30 cellular contexts compared by ENCODE assay signal in genomic region chr5:114265661-114266060, GRCh38.
"Had no signal": no experiment of that assay in that cellular context is flagged by ENCODE, and none has a peak within 500 bp of the region (broad histone marks: within the 10 kb centered on the region; RNA-seq: fewer than 3 reads in every experiment).

No MANE protein-coding gene starts in this region.

- H3K27me3 Mint-ChIP-seq: activated CD4-positive, alpha-beta memory T cell treated with anti-CD3 and anti-CD28 coated beads for 36 hours; activated CD4-positive, alpha-beta T cell treated with anti-CD3 and anti-CD28 coated beads for 36 hours; activated CD4-positive, alpha-beta T cell treated with anti-CD3 and anti-CD28 coated beads, Interleukin-2, amount 10 ng/mL, durations not matched to agents 24 days and 14 days; activated CD8-positive, alpha-beta memory T cell treated with anti-CD3 and anti-CD28 coated beads, Interleukin-2, amount 10 ng/mL, durations not matched to agents 7 days and 5 days; activated naive CD8-positive, alpha-beta T cell; central memory CD8-positive, alpha-beta T cell; dendritic cell treated with granulocyte-macrophage colony-stimulating factor and Interleukin-4, amounts not matched to agents 40 ng/mL and 50 ng/mL, for 4 days; T-helper 17 cell had no signal

- ATAC-seq: activated CD4-positive, alpha-beta T cell treated with anti-CD3 and anti-CD28 coated beads for 36 hours; activated CD8-positive, alpha-beta memory T cell treated with anti-CD3 and anti-CD28 coated beads, Interleukin-2, amount 10 ng/mL, durations not matched to agents 7 days and 5 days; activated CD8-positive, alpha-beta T cell treated with anti-CD3 and anti-CD28 coated beads, Interleukin-2, amount 10 ng/mL, durations not matched to agents 7 days and 5 days; esophagus mucosa; T-helper 17 cell had no signal

- H3K9me3 Mint-ChIP-seq: activated CD4-positive, alpha-beta memory T cell treated with anti-CD3 and anti-CD28 coated beads for 36 hours; activated CD4-positive, alpha-beta T cell treated with anti-CD3 and anti-CD28 coated beads, Interleukin-2, amount 10 ng/mL, durations not matched to agents 24 days and 14 days; central memory CD8-positive, alpha-beta T cell; endodermal cell; T-helper 2 cell treated with Interferon-gamma antibody and Interleukin-4, amounts not matched to agents 5 μg/mL and 100 μg/mL, for 36 hours had no signal

- H3K4me1 Mint-ChIP-seq: activated CD4-positive, alpha-beta T cell treated with anti-CD3 and anti-CD28 coated beads for 36 hours; activated CD4-positive, alpha-beta T cell treated with anti-CD3 and anti-CD28 coated beads, Interleukin-2, amount 10 ng/mL, durations not matched to agents 24 days and 14 days; activated CD8-positive, alpha-beta memory T cell treated with anti-CD3 and anti-CD28 coated beads, Interleukin-2, amount 10 ng/mL, durations not matched to agents 7 days and 5 days; central memory CD8-positive, alpha-beta T cell; T-helper 17 cell had no signal

- H3K36me3 ChIP-seq: brain microvascular endothelial cell, WERI-Rb-1 had no signal

- H3K4me3 ChIP-seq: coronary artery, dorsolateral prefrontal cortex had no signal

- H3K4me3 Mint-ChIP-seq: activated CD4-positive, alpha-beta memory T cell treated with anti-CD3 and anti-CD28 coated beads for 36 hours; activated CD4-positive, alpha-beta T cell treated with anti-CD3 and anti-CD28 coated beads for 36 hours; activated CD4-positive, alpha-beta T cell treated with anti-CD3 and anti-CD28 coated beads, Interleukin-2, amount 10 ng/mL, durations not matched to agents 24 days and 14 days; activated CD8-positive, alpha-beta memory T cell treated with anti-CD3 and anti-CD28 coated beads, Interleukin-2, amount 10 ng/mL, durations not matched to agents 7 days and 5 days; activated CD8-positive, alpha-beta T cell treated with anti-CD3 and anti-CD28 coated beads, Interleukin-2, amount 10 ng/mL, durations not matched to agents 7 days and 5 days; activated naive CD8-positive, alpha-beta T cell; central memory CD8-positive, alpha-beta T cell; dendritic cell treated with granulocyte-macrophage colony-stimulating factor and Interleukin-4, amounts not matched to agents 40 ng/mL and 50 ng/mL, for 4 days; endodermal cell; T-helper 17 cell; T-helper 2 cell treated with Interferon-gamma antibody and Interleukin-4, amounts not matched to agents 5 μg/mL and 100 μg/mL, for 36 hours had no signal

- H3K27ac ChIP-seq: brain microvascular endothelial cell, coronary artery, dorsolateral prefrontal cortex, WERI-Rb-1 had no signal

- DNase-seq: activated CD4-positive, alpha-beta memory T cell treated with anti-CD3 and anti-CD28 coated beads for 36 hours; activated CD4-positive, alpha-beta T cell treated with anti-CD3 and anti-CD28 coated beads for 36 hours; activated CD4-positive, alpha-beta T cell treated with anti-CD3 and anti-CD28 coated beads, Interleukin-2, amount 10 ng/mL, durations not matched to agents 24 days and 14 days; activated CD4-positive, CD25-positive, alpha-beta regulatory T cell; activated CD4-positive, CD25-positive, alpha-beta regulatory T cell treated with anti-CD3 and anti-CD28 coated beads, Interleukin-2, amount 50 U/mL, for 72 hours; activated CD8-positive, alpha-beta memory T cell treated with anti-CD3 and anti-CD28 coated beads, Interleukin-2, amount 10 ng/mL, durations not matched to agents 7 days and 5 days; activated CD8-positive, alpha-beta memory T cell treated with anti-CD3 and anti-CD28 coated beads, Interleukin-2, amount 50 U/mL, for 4 hours; activated CD8-positive, alpha-beta T cell treated with anti-CD3 and anti-CD28 coated beads, Interleukin-2, amount 10 ng/mL, durations not matched to agents 7 days and 5 days; activated gamma-delta T cell treated with Interleukin-2 at 50 U/mL for 16 hours; activated naive CD4-positive, alpha-beta T cell treated with anti-CD3 and anti-CD28 coated beads, Interleukin-2, amount 50 U/mL, for 16 hours; activated naive CD4-positive, alpha-beta T cell treated with Interleukin-2 at 50 U/mL for 16 hours; activated T-cell treated with anti-CD3 and anti-CD28 coated beads, Interleukin-2, amount 50 U/mL, for 1 hour; activated T-cell treated with anti-CD3 and anti-CD28 coated beads, Interleukin-2, amount 50 U/mL, for 48 hours; amniotic stem cell; anterior cingulate cortex; brain microvascular endothelial cell; dorsolateral prefrontal cortex; effector memory CD4-positive, alpha-beta T cell; endodermal cell; head of caudate nucleus; T-helper 1 cell; T-helper 17 cell; T1000; WERI-Rb-1 had no signal

- H3K27ac Mint-ChIP-seq: activated CD4-positive, alpha-beta memory T cell treated with anti-CD3 and anti-CD28 coated beads for 36 hours; activated CD4-positive, alpha-beta T cell treated with anti-CD3 and anti-CD28 coated beads for 36 hours; activated CD4-positive, alpha-beta T cell treated with anti-CD3 and anti-CD28 coated beads, Interleukin-2, amount 10 ng/mL, durations not matched to agents 24 days and 14 days; activated CD8-positive, alpha-beta memory T cell treated with anti-CD3 and anti-CD28 coated beads, Interleukin-2, amount 10 ng/mL, durations not matched to agents 7 days and 5 days; activated CD8-positive, alpha-beta T cell treated with anti-CD3 and anti-CD28 coated beads, Interleukin-2, amount 10 ng/mL, durations not matched to agents 7 days and 5 days; activated naive CD8-positive, alpha-beta T cell; dendritic cell treated with granulocyte-macrophage colony-stimulating factor and Interleukin-4, amounts not matched to agents 40 ng/mL and 50 ng/mL, for 4 days; endodermal cell; T-helper 17 cell; T-helper 2 cell treated with Interferon-gamma antibody and Interleukin-4, amounts not matched to agents 5 μg/mL and 100 μg/mL, for 36 hours had no signal

- H3K27me3 ChIP-seq: brain microvascular endothelial cell had no signal

- H3K36me3 Mint-ChIP-seq: activated CD4-positive, alpha-beta memory T cell treated with anti-CD3 and anti-CD28 coated beads for 36 hours; activated CD8-positive, alpha-beta memory T cell treated with anti-CD3 and anti-CD28 coated beads, Interleukin-2, amount 10 ng/mL, durations not matched to agents 7 days and 5 days; activated naive CD8-positive, alpha-beta T cell had no signal
